ENCODE assay signal across 18 cellular contexts in the genomic region with DNA sequence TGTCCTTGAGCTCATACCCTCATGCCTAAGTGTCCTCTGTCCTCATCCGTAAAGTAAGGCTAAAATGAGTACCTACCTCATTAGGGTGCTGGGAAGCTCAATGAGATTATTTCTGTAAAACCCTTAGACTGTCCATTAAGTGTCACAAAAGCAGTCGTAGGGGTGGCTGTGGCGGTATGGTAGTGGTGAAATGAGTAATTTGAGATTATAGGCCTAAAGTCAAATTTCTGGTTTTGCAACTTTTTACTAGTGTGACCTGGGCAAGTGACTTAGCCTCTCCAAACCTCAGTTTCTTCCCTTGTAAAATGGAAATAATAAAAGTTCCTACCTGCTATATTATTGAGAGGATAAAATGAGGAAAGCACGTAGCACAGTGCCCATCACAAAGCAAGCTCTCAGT.
DNase-seq lines count a peak whose midpoint lies in the region; ATAC-seq and TF ChIP-seq lines count a peak whose summit lies in the region.
"Had no signal": no experiment of that assay in that cellular context is flagged by ENCODE, and none has a peak within 500 bp of the region (broad histone marks: within the 10 kb centered on the region; RNA-seq: fewer than 3 reads in every experiment).

No MANE protein-coding gene starts in this region.

- no peak overlapping the region for H2AK5ac ChIP-seq in H9 (ENCODE audit: insufficient read length, low read length)

- H4K5ac ChIP-seq in H9 (ENCODE audit: insufficient read length, low read depth, low read length) = peak overlapping the region; percentile 45

- H3K4me3 ChIP-seq in Panc1 (ENCODE audit: low read depth in 2 of 2, low read length in 2 of 2) (no peak overlapping the region), coronary artery (no peak overlapping the region)

- no peak overlapping the region for H2BK20ac ChIP-seq in H9 (ENCODE audit: low read depth, low read length, poor library complexity, severe bottlenecking)

- H4K8ac ChIP-seq in H9 (replicated peaks; ENCODE audit: insufficient read length, low read depth, low read length) = no peak overlapping the region

- H3K4me3 Mint-ChIP-seq in H9 = no peak overlapping the region
- no peak overlapping the region for H3K4me3 Mint-ChIP-seq in nephron
- H3K4me3 Mint-ChIP-seq: CD4-positive, alpha-beta T cell; IgD-negative memory B cell had no signal

- H3K27me3 Mint-ChIP-seq in H9 (ENCODE audit: low read depth) (no peaks in the 10 kb centered on the region), nephron (ENCODE audit: low read depth) (no peaks in the 10 kb centered on the region)
- H3K27me3 Mint-ChIP-seq: CD4-positive, alpha-beta T cell; IgD-negative memory B cell had no signal

- BruUV-seq in Panc1 (replicated peaks; lab: Mats Ljungman, UMichigan) = no TSS peak

- H3K4me1 ChIP-seq in H9 (ENCODE audit: insufficient read depth, low read length) (no peaks in the 10 kb centered on the region; the same call in 1 of the 2 replicates), Panc1 (ENCODE audit: control insufficient read depth, insufficient read depth, low read length) (peaks cover 13% of the 10 kb centered on the region; the same call in 1 of the 2 replicates)

- in situ Hi-C loops in Panc1 (cut with HindIII; ENCODE audit: low pct_unique_long_range_greater_than_20kb, low sequenced_read_pairs) = no loop called here

- no peak overlapping the region for H3K14ac ChIP-seq in H9 (ENCODE audit: insufficient read depth, low read length)

- H3K23ac ChIP-seq in H9 (ENCODE audit: insufficient read length, low read depth, low read length) = no peak overlapping the region

- H3K79me2 ChIP-seq in H9 (ENCODE audit: insufficient read depth, low read length) = no peaks in the 10 kb centered on the region

- CTCF ChIA-PET in Panc1 (lab: Charles Lee) = no interaction called here

- POLR2A ChIA-PET in Panc1 (lab: Charles Lee) = no interaction called here

- H3K9me3 Mint-ChIP-seq in H9 (no peaks in the 10 kb centered on the region; a peak in 1 of 5 replicates), nephron (no peaks in the 10 kb centered on the region)
- H3K9me3 Mint-ChIP-seq: CD4-positive, alpha-beta T cell had no signal

- no peaks in the 10 kb centered on the region for H3K79me1 ChIP-seq in H9 (ENCODE audit: insufficient read depth, low read depth, low read length, poor library complexity, severe bottlenecking)

- no peak overlapping the region for H2AFZ ChIP-seq in H9 (ENCODE audit: low read length)

- H3K4me2 ChIP-seq in H9 (ENCODE audit: insufficient read depth, insufficient read length, low read length) = no peak overlapping the region

- no peak overlapping the region for H2BK120ac ChIP-seq in H9 (ENCODE audit: low read depth, low read length, poor library complexity, severe bottlenecking)

- H3K27me3 ChIP-seq in H9 (ENCODE audit: insufficient read depth, low read length) (no peaks in the 10 kb centered on the region), Panc1 (ENCODE audit: control insufficient read depth, insufficient read depth, low read length) (no peaks in the 10 kb centered on the region)

- TF ChIP-seq CTCF in C4-2B (conservative IDR thresholded peaks at IDR 0.05) (no peak), H9 (conservative IDR thresholded peaks at IDR 0.05) (no peak), Panc1 (IDR thresholded peaks at IDR 0.05) (no peak), nephron (IDR thresholded peaks at IDR 0.05; ENCODE audit: unreplicated experiment in 3 of 3) (no peak), coronary artery (IDR thresholded peaks at IDR 0.05) (no peak)

- peak overlapping the region; percentile 76 for H3K27ac ChIP-seq in C4-2B
- no peak overlapping the region for H3K27ac ChIP-seq in H9 (ENCODE audit: insufficient read length, low read depth, low read length)
- H3K27ac ChIP-seq in Panc1 (ENCODE audit: low read length) = peak overlapping the region; percentile 19; the same call in 1 of the 2 replicates
- H3K27ac ChIP-seq in coronary artery = no peak overlapping the region

- H3K36me3 ChIP-seq in Panc1 (ENCODE audit: control insufficient read depth, insufficient read depth, low read length) = 0 out of 2 replicates have a peak, but pooled peaks cover 4% of the 10 kb centered on the region

- H4K20me1 ChIP-seq in H9 (ENCODE audit: control insufficient read depth, insufficient read depth, insufficient read length) = no peaks in the 10 kb centered on the region

- no CpG with 5 or more reads among the region's 4 CpGs for WGBS in H9 (ENCODE audit: extremely low coverage, insufficient read length, low lambda C conversion rate)

- H2BK15ac ChIP-seq in H9 (ENCODE audit: low read depth, low read length) = no peak overlapping the region

- H3K4me1 Mint-ChIP-seq in H9 (peaks cover 31 to 47% of the 10 kb centered on the region in 2 experiments), nephron (peaks cover 24% of the 10 kb centered on the region)
- H3K4me1 Mint-ChIP-seq: IgD-negative memory B cell had no signal

- intact Hi-C loops in Panc1 (cut with micrococcal nuclease; ENCODE audit: unreplicated experiment) = no loop called here

- H3K18ac ChIP-seq in H9 (ENCODE audit: insufficient read length, low read depth, low read length) = no peak overlapping the region

- no peak overlapping the region for H2BK5ac ChIP-seq in H9 (ENCODE audit: insufficient read length, low read length)

- no peak overlapping the region for H4K91ac ChIP-seq in H9 (ENCODE audit: insufficient read length, low read depth, low read length)

- H3K56ac ChIP-seq in H9 (ENCODE audit: insufficient read length, low read depth, low read length) = no peak overlapping the region

- no peaks in the 10 kb centered on the region for H3K23me2 ChIP-seq in H9 (ENCODE audit: insufficient read length, low read depth, low read length, poor library complexity, severe bottlenecking)

- H3K9ac ChIP-seq in H9 (ENCODE audit: extremely low read depth, insufficient read length, low read length) = no peak overlapping the region

- H3K4ac ChIP-seq in H9 (ENCODE audit: low read depth, low read length) = no peak overlapping the region

- H3T11ph ChIP-seq in H9 (ENCODE audit: low read length) = no peak overlapping the region

- DNase-seq in H9 (no peak), Panc1 (ENCODE audit: low read depth, low spot score) (no peak), GM03348 (ENCODE audit: low spot score) (no peak), coronary artery (ENCODE audit: low spot score) (no peak), NCI-H187 (lab: John Stamatoyannopoulos, UW) (no peak)
- DNase-seq: Caco-2; CD4-positive, alpha-beta T cell; DMS 273 treated with DMSO at 0.1 percent for 48 hours; GDM1; GOT3; NCI-H1694; NCI-H2107; NCI-H226; NCI-H524; Right ventricle myocardium superior had no signal

- H3K27ac Mint-ChIP-seq in H9 (peak overlapping the region in 1 of 3 experiments; percentile 60; a peak in 1 of 7 replicates), nephron (peak overlapping the region in 2 of 3 experiments; percentile 40 to 62)
- H3K27ac Mint-ChIP-seq: CD4-positive, alpha-beta T cell; IgD-negative memory B cell had no signal

- H3K36me3 Mint-ChIP-seq in H9 (ENCODE audit: insufficient read depth in 1 of 3, low read depth in 3 of 3) = peaks cover 35 to 40% (median 38%) of the 10 kb centered on the region in 3 experiments
- H3K36me3 Mint-ChIP-seq in nephron (ENCODE audit: low read depth) = peaks cover 23% of the 10 kb centered on the region

- ATAC-seq in Panc1 = no peak

- H3K9me3 ChIP-seq in H9 (ENCODE audit: control insufficient read depth, low read depth, low read length) = no peaks in the 10 kb centered on the region
- no peaks in the 10 kb centered on the region for H3K9me3 ChIP-seq in Panc1 (ENCODE audit: control insufficient read depth, insufficient read depth, low read depth, low read length)
- H3K9me3 ChIP-seq: Caco-2 had no signal

- no peak overlapping the region for H2BK12ac ChIP-seq in H9 (ENCODE audit: insufficient read length, low read depth, low read length)

Comparison
In these comparisons a context has a peak if more than half of its experiments do, and no peak if none do; other contexts are left out.
1. H3K27ac ChIP-seq: peak in C4-2B (single experiment) and Panc1 (single experiment); none in H9 (single experiment) and coronary artery (0 of 2).